ENCODE assay signal across 8 cellular contexts in genomic region chr3:49276475-49277356, GRCh38. TPM values are rescaled to one million over a fixed set of nuclear protein-coding genes. Genes with fewer than 3 reads are reported as not detected.
DNase-seq lines count a peak whose midpoint lies in the region; ATAC-seq and TF ChIP-seq lines count a peak whose summit lies in the region.

Gene C3orf62, minus strand, starts transcription at chr3:49277232. Its CDS starts 360 bp downstream, at chr3:49276872.

- peaks cover 9% of the 10 kb centered on the region for H3K4me1 Mint-ChIP-seq in Calu3 (ENCODE audit: low read depth, unreplicated experiment)

- DNase-seq in Calu3 = peak; percentile 71
- DNase-seq in HFF-Myc (ENCODE audit: extremely low read depth, low read depth) = no peak
- DNase-seq in T follicular helper cell (ENCODE audit: low read depth) = peak; percentile 52
- DNase-seq in adipocyte (ENCODE audit: low read depth) = peak; percentile 92
- DNase-seq in heart right ventricle = peak; percentile 95 to 96
- peak; percentile 49 for DNase-seq in pons (ENCODE audit: low spot score)
- peak; percentile 91 for DNase-seq in thyroid gland

- no peaks in the 10 kb centered on the region for H3K27me3 ChIP-seq in adipocyte (replicated peaks; ENCODE audit: control insufficient read depth, insufficient read depth, low read length)
- H3K27me3 ChIP-seq in heart right ventricle = no peaks in the 10 kb centered on the region
- no peaks in the 10 kb centered on the region for H3K27me3 ChIP-seq in thyroid gland

- TF ChIP-seq POLR2A in thyroid gland (IDR thresholded peaks at IDR 0.05) = peak in 1 of 2 donors; percentile 47

- peaks cover 18% of the 10 kb centered on the region for H3K36me3 ChIP-seq in adipocyte (ENCODE audit: control insufficient read depth, insufficient read depth, low read length, severe bottlenecking)
- peaks cover 0 to 58% (median 6%) of the 10 kb centered on the region in 9 donors for H3K36me3 ChIP-seq in heart right ventricle
- H3K36me3 ChIP-seq in thyroid gland = peaks cover 6 to 10% of the 10 kb centered on the region in 2 donors

- peak within 1 kb of the TSS; percentile 86 for H3K9ac ChIP-seq in adipocyte (ENCODE audit: low read length)

- H3K4me3 ChIP-seq in HFF-Myc (replicated peaks; ENCODE audit: low read depth, low read length) (peak within 1 kb of the TSS; percentile 48), adipocyte (ENCODE audit: low read length) (peak within 1 kb of the TSS; percentile 73), heart right ventricle (peak within 1 kb of the TSS; percentile 9 to 61 (median 56)), thyroid gland (replicated peaks in 1 of 3) (peak within 1 kb of the TSS; percentile 10 to 40 (median 40))

- 1 to 2% methylated on average over 48 of the region's 48 CpGs for WGBS in heart right ventricle, 2 donors
- 5 to 6% methylated on average over 19 to 41 of the region's 48 CpGs for WGBS in thyroid gland, 2 donors

- ATAC-seq in heart right ventricle (peak; percentile 95 to 96 (median 96)), HG03097 (IDR thresholded peaks at IDR 0.05; ENCODE audit: low FRiP score, unreplicated experiment) (no peak)

- BruUV-seq in Calu3 (replicated peaks; lab: Mats Ljungman, UMichigan) = no TSS peak

- H3K27ac ChIP-seq in heart right ventricle = peak within 1 kb of the TSS; percentile 91 to 99 (median 98)
- H3K27ac ChIP-seq in thyroid gland = peak within 1 kb of the TSS; percentile 88 to 96 (median 93)

- no peaks in the 10 kb centered on the region for H3K9me3 Mint-ChIP-seq in Calu3 (ENCODE audit: low read depth, unreplicated experiment)

- CTCF ChIA-PET in Calu3 (lab: Charles Lee) = no interaction called here

- H3K36me3 Mint-ChIP-seq in Calu3 (ENCODE audit: insufficient read depth, unreplicated experiment) = peaks cover 41% of the 10 kb centered on the region

- peak within 1 kb of the TSS; percentile 63 for H3K4me3 Mint-ChIP-seq in Calu3 (ENCODE audit: low read depth, unreplicated experiment)

- no peaks in the 10 kb centered on the region for H3K27me3 Mint-ChIP-seq in Calu3 (ENCODE audit: unreplicated experiment)

- H3K4me1 ChIP-seq in adipocyte (ENCODE audit: control insufficient read depth, insufficient read depth, low read length) (peaks cover 37% of the 10 kb centered on the region), heart right ventricle (peaks cover 16 to 46% (median 40%) of the 10 kb centered on the region in 9 donors), thyroid gland (peaks cover 7 to 26% of the 10 kb centered on the region in 2 donors)

- no peak for TF ChIP-seq CTCF in Calu3 (IDR thresholded peaks at IDR 0.05; ENCODE audit: unreplicated experiment)
- TF ChIP-seq CTCF in HFF-Myc (IDR thresholded peaks at IDR 0.05; ENCODE audit: low read depth, low read length, missing control alignments) = no peak
- TF ChIP-seq CTCF in heart right ventricle (IDR thresholded peaks at IDR 0.05) = peak in 1 of 9 donors; percentile 8
- TF ChIP-seq CTCF in thyroid gland (IDR thresholded peaks at IDR 0.05) = no peak

- no peak within 1 kb of the TSS for H3K27ac Mint-ChIP-seq in Calu3 (ENCODE audit: unreplicated experiment)

- intact Hi-C loops in Calu3 (cut with micrococcal nuclease; ENCODE audit: unreplicated experiment) = loop anchor here (5.0 kb wide), 1 partner anchor 104 kb away; the partner anchor contains the start of gene KLHDC8B
- intact Hi-C loops in heart right ventricle (cut with DNase I) = loop anchor here in 9 of 10 donors (2.0 to 10.0 kb wide), 5 partner anchors 59 to 106 kb away; partner anchors contain the start of gene KLHDC8B (in 8 of the 9)
- intact Hi-C loops in thyroid gland (cut with DNase I) = loop anchor here (5.0 kb wide), 1 partner anchor 104 kb away; the partner anchor contains the start of gene KLHDC8B

- no peaks in the 10 kb centered on the region for H3K9me3 ChIP-seq in adipocyte (ENCODE audit: control insufficient read depth, low read length)
- H3K9me3 ChIP-seq in heart right ventricle = no peaks in the 10 kb centered on the region
- no peaks in the 10 kb centered on the region for H3K9me3 ChIP-seq in thyroid gland

RNA-seq across cellular contexts. Expression of gene C3orf62, which starts in this region (rescaled TPM):
- total RNA-seq in Calu3 (2022) (6.7 and 8.8 TPM in 2 replicates), heart right ventricle (1 to 10 TPM; 2.3 to 4.1 (median 2.8) TPM), thyroid gland (1 to 10 TPM; 2.8 to 6.2 (median 3.8) TPM)
- 1 to 10 TPM; 2.4 to 9.1 TPM for polyA plus RNA-seq in heart right ventricle
